24 cellular contexts compared by ENCODE assay signal in genomic region chr2:111188681-111189080, GRCh38.
"Had no signal": no experiment of that assay in that cellular context is flagged by ENCODE, and none has a peak within 500 bp of the region (broad histone marks: within the 10 kb centered on the region; RNA-seq: fewer than 3 reads in every experiment).

No MANE protein-coding gene starts in this region.

- H3K4me3 Mint-ChIP-seq: immature natural killer cell; memory B cell; naive thymus-derived CD8-positive, alpha-beta T cell; nephron; neural crest cell; stimulated activated effector memory CD8-positive, alpha-beta T cell treated with anti-CD3 and anti-CD28 coated beads, Interleukin-12 subunit alpha, Interleukin-12 subunit beta, amount 100 ng/mL, for 72 hours; stimulated activated naive CD8-positive, alpha-beta T cell treated with anti-CD3 and anti-CD28 coated beads, Interleukin-15, Interleukin-2, amounts not matched to agents 100 ng/mL and 50 ng/mL, for 24 hours; type B pancreatic cell had no signal

- DNase-seq: heart left ventricle; hypothalamus; immature natural killer cell; left ventricle myocardium inferior; naive thymus-derived CD8-positive, alpha-beta T cell; nucleus accumbens; pancreas; retina; right cardiac atrium; sigmoid colon; small intestine; spleen; stimulated activated CD4-positive, alpha-beta T cell treated with anti-CD3 and anti-CD28 coated beads, Interleukin-4, amount 100 ng/mL, for 24 hours; stimulated activated naive CD4-positive, alpha-beta T cell had no signal

- H3K9me3 Mint-ChIP-seq: immature natural killer cell; memory B cell; naive thymus-derived CD8-positive, alpha-beta T cell; neural crest cell; stimulated activated effector memory CD8-positive, alpha-beta T cell treated with anti-CD3 and anti-CD28 coated beads, Interleukin-12 subunit alpha, Interleukin-12 subunit beta, amount 100 ng/mL, for 72 hours; stimulated activated naive CD8-positive, alpha-beta T cell treated with anti-CD3 and anti-CD28 coated beads, Interleukin-15, Interleukin-2, amounts not matched to agents 100 ng/mL and 50 ng/mL, for 24 hours; type B pancreatic cell had no signal

- H3K36me3 Mint-ChIP-seq: immature natural killer cell; memory B cell; naive thymus-derived CD8-positive, alpha-beta T cell; stimulated activated effector memory CD8-positive, alpha-beta T cell treated with anti-CD3 and anti-CD28 coated beads, Interleukin-12 subunit alpha, Interleukin-12 subunit beta, amount 100 ng/mL, for 72 hours; type B pancreatic cell had no signal

- H3K9me3 ChIP-seq: heart left ventricle, left ventricle myocardium inferior, pancreas, prostate gland, sigmoid colon, spleen, suprapubic skin, thoracic aorta, tibial nerve had no signal

- H3K4me1 ChIP-seq: prostate gland, sigmoid colon had no signal

- H3K27me3 ChIP-seq: heart left ventricle, pancreas, sigmoid colon, spleen, suprapubic skin, tibial nerve had no signal

- ATAC-seq: heart left ventricle; naive thymus-derived CD8-positive, alpha-beta T cell; pancreas; right cardiac atrium; stimulated activated effector memory CD8-positive, alpha-beta T cell treated with anti-CD3 and anti-CD28 coated beads, Interleukin-12 subunit alpha, Interleukin-12 subunit beta, amount 100 ng/mL, for 72 hours had no signal

- H3K4me1 Mint-ChIP-seq: stimulated activated effector memory CD8-positive, alpha-beta T cell treated with anti-CD3 and anti-CD28 coated beads, Interleukin-12 subunit alpha, Interleukin-12 subunit beta, amount 100 ng/mL, for 72 hours had no signal

- H3K27me3 Mint-ChIP-seq: naive thymus-derived CD8-positive, alpha-beta T cell; type B pancreatic cell had no signal

- H3K27ac Mint-ChIP-seq: immature natural killer cell; memory B cell; naive thymus-derived CD8-positive, alpha-beta T cell; nephron; stimulated activated effector memory CD8-positive, alpha-beta T cell treated with anti-CD3 and anti-CD28 coated beads, Interleukin-12 subunit alpha, Interleukin-12 subunit beta, amount 100 ng/mL, for 72 hours; stimulated activated naive CD8-positive, alpha-beta T cell treated with anti-CD3 and anti-CD28 coated beads, Interleukin-15, Interleukin-2, amounts not matched to agents 100 ng/mL and 50 ng/mL, for 24 hours; type B pancreatic cell had no signal

- H3K27ac ChIP-seq: heart left ventricle, left ventricle myocardium inferior, pancreas, prostate gland, sigmoid colon, spleen, suprapubic skin, thoracic aorta, tibial nerve had no signal

- H3K36me3 ChIP-seq: heart left ventricle, left ventricle myocardium inferior, pancreas, prostate gland, sigmoid colon, spleen, suprapubic skin, thoracic aorta, tibial nerve had no signal

- H3K4me3 ChIP-seq: heart left ventricle, left ventricle myocardium inferior, pancreas, prostate gland, sigmoid colon, spleen, suprapubic skin, thoracic aorta, tibial nerve had no signal
